1 cellular context compared by ENCODE assay signal in genomic region chr4:6354119-6354518, GRCh38.
TF ChIP-seq lines count a peak whose summit lies in the region.

No MANE protein-coding gene starts in this region.

TF ChIP-seq in GM23338, 12 proteins besides CTCF, POLR2A, EP300 and RAD21 (continued from another document):
- TF ChIP-seq CREB1 (CRISPR knock-in tag; IDR thresholded peaks at IDR 0.05; ENCODE audit: low read depth) (no peak), NANOG (IDR thresholded peaks at IDR 0.05; ENCODE audit: borderline replicate concordance) (no peak), JUNB (IDR thresholded peaks at IDR 0.05; ENCODE audit: unreplicated experiment) (no peak), ZNF331 (CRISPR knock-in tag; IDR thresholded peaks at IDR 0.05; ENCODE audit: low read depth) (no peak), EZH2phosphoT487 (IDR thresholded peaks at IDR 0.05; ENCODE audit: unreplicated experiment) (no peak)
